Comparison of ENCODE assay signal across 30 cellular contexts in the genomic region with DNA sequence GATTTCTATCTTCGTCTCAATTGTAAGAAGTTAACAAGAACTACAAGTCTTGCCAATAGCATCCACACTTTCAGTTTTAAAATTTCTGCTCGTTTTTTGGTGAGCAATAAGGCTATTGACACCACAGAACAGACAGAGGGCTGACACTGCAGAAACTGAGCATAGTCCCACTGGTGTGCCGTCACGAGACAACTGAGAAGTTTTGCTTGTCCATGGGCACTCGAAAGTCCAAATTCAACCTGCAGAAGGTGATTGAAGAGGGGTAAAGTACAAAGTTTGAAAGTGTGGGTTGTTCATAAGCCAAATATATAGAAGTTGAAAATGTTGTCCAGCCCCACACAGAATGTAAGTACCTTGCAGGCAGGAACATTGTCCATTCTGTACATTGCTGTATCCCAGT.
"Had no signal": no experiment of that assay in that cellular context is flagged by ENCODE, and none has a peak within 500 bp of the region (broad histone marks: within the 10 kb centered on the region; RNA-seq: fewer than 3 reads in every experiment).

No MANE protein-coding gene starts in this region.

- DNase-seq: activated CD4-positive, CD25-positive, alpha-beta regulatory T cell; activated CD8-positive, alpha-beta memory T cell treated with anti-CD3 and anti-CD28 coated beads, Interleukin-2, amount 50 U/mL, for 4 hours; activated CD8-positive, alpha-beta T cell treated with anti-CD3 and anti-CD28 coated beads for 36 hours; activated gamma-delta T cell treated with Interleukin-2 at 50 U/mL for 16 hours; activated naive CD4-positive, alpha-beta T cell treated with anti-CD3 and anti-CD28 coated beads, Interleukin-2, amount 10 ng/mL, durations not matched to agents 7 days and 5 days; activated naive CD8-positive, alpha-beta T cell treated with anti-CD3 and anti-CD28 coated beads for 36 hours; activated T-cell treated with anti-CD3 and anti-CD28 coated beads, Interleukin-2, amount 50 U/mL, for 72 hours; adrenal gland; anterior cingulate cortex; caudate nucleus; NCI-H1092 treated with DMSO at 0.1 percent for 48 hours; NCI-H1417 treated with DMSO at 0.1 percent for 48 hours; NCI-H1694; NCI-H2029; NCI-H2107; NCI-H2171 treated with DMSO at 0.1 percent for 48 hours; NCI-H226; NCI-H526; NCI-H82; OCI-M1; RPMI8226; T-cell; T-helper 2 cell; T1000 had no signal

- H3K36me3 Mint-ChIP-seq: activated naive CD4-positive, alpha-beta T cell treated with anti-CD3 and anti-CD28 coated beads, Interleukin-2, amount 10 ng/mL, durations not matched to agents 7 days and 5 days; activated naive CD8-positive, alpha-beta T cell treated with anti-CD3 and anti-CD28 coated beads for 36 hours; T-cell had no signal

- H3K9me3 ChIP-seq: adrenal gland, breast epithelium had no signal

- H3K27me3 ChIP-seq: adrenal gland, breast epithelium had no signal

- H3K9me3 Mint-ChIP-seq: activated CD8-positive, alpha-beta T cell treated with anti-CD3 and anti-CD28 coated beads for 36 hours; activated naive CD4-positive, alpha-beta T cell treated with anti-CD3 and anti-CD28 coated beads, Interleukin-2, amount 10 ng/mL, durations not matched to agents 7 days and 5 days; activated naive CD8-positive, alpha-beta T cell treated with anti-CD3 and anti-CD28 coated beads for 36 hours; T-cell had no signal

- H3K27ac Mint-ChIP-seq: activated CD8-positive, alpha-beta T cell treated with anti-CD3 and anti-CD28 coated beads for 36 hours; activated naive CD4-positive, alpha-beta T cell treated with anti-CD3 and anti-CD28 coated beads, Interleukin-2, amount 10 ng/mL, durations not matched to agents 7 days and 5 days; activated naive CD8-positive, alpha-beta T cell treated with anti-CD3 and anti-CD28 coated beads for 36 hours; activated T-cell treated with anti-CD3 and anti-CD28 coated beads, Interleukin-2, amount 50 U/mL, for 72 hours; activated T-helper 2 cell treated with anti-CD3 and anti-CD28 coated beads, Interferon-gamma antibody, Interleukin-2, Interleukin-4, amounts not matched to agents 10 μg/mL and 5 μg/mL and 100 μg/mL, durations not matched to agents 14 hours and 24 hours and 36 hours; T-cell had no signal

- H3K36me3 ChIP-seq: adrenal gland, breast epithelium had no signal

- H3K4me3 Mint-ChIP-seq: activated CD8-positive, alpha-beta T cell treated with anti-CD3 and anti-CD28 coated beads for 36 hours; activated naive CD4-positive, alpha-beta T cell treated with anti-CD3 and anti-CD28 coated beads, Interleukin-2, amount 10 ng/mL, durations not matched to agents 7 days and 5 days; activated naive CD8-positive, alpha-beta T cell treated with anti-CD3 and anti-CD28 coated beads for 36 hours; activated T-cell treated with anti-CD3 and anti-CD28 coated beads, Interleukin-2, amount 50 U/mL, for 72 hours; T-cell had no signal

- H3K27ac ChIP-seq: KMS-11, SK-N-MC, VCaP had no signal

- H3K4me2 ChIP-seq: KMS-11 had no signal

- H3K27me3 Mint-ChIP-seq: activated CD8-positive, alpha-beta T cell treated with anti-CD3 and anti-CD28 coated beads for 36 hours; activated naive CD8-positive, alpha-beta T cell treated with anti-CD3 and anti-CD28 coated beads for 36 hours had no signal

- H3K4me3 ChIP-seq: adrenal gland, breast epithelium, SK-N-MC had no signal

- H3K9ac ChIP-seq: KMS-11 had no signal

- H3K4me1 Mint-ChIP-seq: activated naive CD4-positive, alpha-beta T cell treated with anti-CD3 and anti-CD28 coated beads, Interleukin-2, amount 10 ng/mL, durations not matched to agents 7 days and 5 days; activated naive CD8-positive, alpha-beta T cell treated with anti-CD3 and anti-CD28 coated beads for 36 hours; T-cell had no signal

- ATAC-seq: activated CD8-positive, alpha-beta T cell treated with anti-CD3 and anti-CD28 coated beads for 36 hours; activated T-cell treated with anti-CD3 and anti-CD28 coated beads, Interleukin-2, amount 50 U/mL, for 72 hours; Right ventricle myocardium inferior; T-cell had no signal
